Comparison of ENCODE assay signal across 19 cellular contexts in the genomic region with DNA sequence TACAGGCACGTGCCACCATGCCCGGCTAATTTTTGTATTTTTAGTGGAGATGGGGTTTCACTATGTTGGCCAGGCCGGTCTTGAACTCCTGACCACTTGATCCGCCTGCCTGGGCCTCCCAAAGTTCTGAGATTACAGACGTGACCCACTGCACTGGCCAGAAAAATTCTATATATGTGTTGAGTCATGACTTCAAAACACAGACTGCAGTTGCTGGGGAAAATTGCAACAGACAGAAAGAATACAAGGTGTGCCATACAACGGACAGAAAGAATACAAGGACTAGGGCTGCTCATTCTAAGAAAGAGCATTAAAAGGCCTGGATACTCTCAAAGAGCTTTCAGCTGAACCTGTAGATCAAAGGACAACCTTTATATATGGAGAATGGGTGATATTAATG.
"Had no signal": no experiment of that assay in that cellular context is flagged by ENCODE, and none has a peak within 500 bp of the region (broad histone marks: within the 10 kb centered on the region; RNA-seq: fewer than 3 reads in every experiment).

No MANE protein-coding gene starts in this region.

- H3K9me3 Mint-ChIP-seq: naive B cell; nephron; stimulated activated effector memory CD8-positive, alpha-beta T cell treated with anti-CD3 and anti-CD28 coated beads, Interleukin-12 subunit alpha, Interleukin-12 subunit beta, amount 100 ng/mL, for 72 hours had no signal

- H3K27ac ChIP-seq: epithelial cell of prostate, pancreas, testis, tibial nerve had no signal

- H3K27ac Mint-ChIP-seq: progenitor cell of endocrine pancreas; stimulated activated effector memory CD8-positive, alpha-beta T cell treated with anti-CD3 and anti-CD28 coated beads, Interleukin-12 subunit alpha, Interleukin-12 subunit beta, amount 100 ng/mL, for 72 hours had no signal

- H3K27me3 ChIP-seq: testis had no signal

- H3K36me3 Mint-ChIP-seq: naive B cell; stimulated activated effector memory CD8-positive, alpha-beta T cell treated with anti-CD3 and anti-CD28 coated beads, Interleukin-12 subunit alpha, Interleukin-12 subunit beta, amount 100 ng/mL, for 72 hours had no signal

- H3K4me1 ChIP-seq: pancreas, testis had no signal

- H3K4me3 ChIP-seq: pancreas, testis, tibial nerve had no signal

- H3K27me3 Mint-ChIP-seq: progenitor cell of endocrine pancreas had no signal

- H3K4me3 Mint-ChIP-seq: naive B cell; nephron; stimulated activated effector memory CD8-positive, alpha-beta T cell treated with anti-CD3 and anti-CD28 coated beads, Interleukin-12 subunit alpha, Interleukin-12 subunit beta, amount 100 ng/mL, for 72 hours had no signal

- ATAC-seq: pancreas, right cardiac atrium had no signal

- H3K9me3 ChIP-seq: pancreas, testis, tibial nerve had no signal

- H3K36me3 ChIP-seq: pancreas, tibial nerve had no signal

- H3K4me1 Mint-ChIP-seq: naive B cell had no signal

- DNase-seq: effector memory CD4-positive, alpha-beta T cell; foreskin melanocyte; head of caudate nucleus; hippocampal formation; kidney glomerular epithelial cell; mesendoderm; naive B cell; occipital lobe; pancreas; right cardiac atrium; stimulated activated CD4-positive, alpha-beta T cell treated with anti-CD3 and anti-CD28 coated beads, Interleukin-4, amount 100 ng/mL, for 1 hour; stimulated activated CD8-positive, alpha-beta memory T cell treated with anti-CD3 and anti-CD28 coated beads, Interleukin-4, amount 100 ng/mL, for 48 hours; stimulated activated naive CD8-positive, alpha-beta T cell treated with anti-CD3 and anti-CD28 coated beads, Interleukin-15, Interleukin-2, amounts not matched to agents 100 U/mL and 50 U/mL, for 24 hours; testis had no signal
